ENCODE assay signal across 8 cellular contexts in genomic region chr4:72295966-72296557, GRCh38.
DNase-seq lines count a peak whose midpoint lies in the region; ATAC-seq, FAIRE-seq and TF ChIP-seq lines count a peak whose summit lies in the region.

No MANE protein-coding gene starts in this region.

- no peaks in the 10 kb centered on the region for H3K27me3 ChIP-seq in bronchial epithelial cell (ENCODE audit: control insufficient read depth, insufficient read depth, low read length)

- DNase-seq in NCI-H2196 (lab: John Stamatoyannopoulos, UW; ENCODE audit: unreplicated experiment) = peak; percentile 9
- no peak for DNase-seq in NCI-H2196 treated with DMSO at 0.1 percent for 48 hours (lab: John Stamatoyannopoulos, UW; ENCODE audit: unreplicated experiment)
- DNase-seq in HFF-Myc (ENCODE audit: extremely low read depth, low read depth) = peak; percentile 50
- DNase-seq in NCI-H345 treated with DMSO at 0.1 percent for 48 hours (lab: John Stamatoyannopoulos, UW; ENCODE audit: unreplicated experiment) = peak; percentile 2
- DNase-seq in bronchial epithelial cell (ENCODE audit: low read depth) = peak; percentile 57
- peak; percentile 75 for DNase-seq in left kidney (ENCODE audit: low read depth, low spot score)
- DNase-seq in omental fat pad (ENCODE audit: low spot score) = no peak

- H3K4me3 ChIP-seq in HFF-Myc (replicated peaks; ENCODE audit: low read depth, low read length) (no peak overlapping the region), bronchial epithelial cell (ENCODE audit: low read depth, low read length) (no peak overlapping the region)

- no peak for ATAC-seq in omental fat pad (ENCODE audit: low FRiP score)
- ATAC-seq in HG03196 (IDR thresholded peaks at IDR 0.05; ENCODE audit: unreplicated experiment) = no peak

- H3K36me3 ChIP-seq in bronchial epithelial cell (ENCODE audit: control insufficient read depth, insufficient read depth, low read length) = no peaks in the 10 kb centered on the region

- no peak for FAIRE-seq in bronchial epithelial cell (lab: Jason Lieb, UNC)

- peak; percentile 59 for TF ChIP-seq CTCF in HFF-Myc (IDR thresholded peaks at IDR 0.05; ENCODE audit: low read depth, low read length, missing control alignments)
- peak; percentile 55 for TF ChIP-seq CTCF in bronchial epithelial cell (IDR thresholded peaks at IDR 0.05; ENCODE audit: insufficient read depth, low read length, severe bottlenecking)
- no peak for TF ChIP-seq CTCF in omental fat pad (IDR thresholded peaks at IDR 0.05)

Comparison
In these comparisons a context has a peak if more than half of its experiments do, and no peak if none do; other contexts are left out.
1. DNase-seq: peak in NCI-H2196 (single experiment), HFF-Myc (single experiment), NCI-H345 treated with DMSO at 0.1 percent for 48 hours (single experiment), bronchial epithelial cell (single experiment) and left kidney (single experiment); none in NCI-H2196 treated with DMSO at 0.1 percent for 48 hours (single experiment) and omental fat pad (single experiment).
2. CTCF ChIP-seq: peak in HFF-Myc (single experiment) and bronchial epithelial cell (single experiment); none in omental fat pad (0 of 3).